Comparison of ENCODE assay signal across 1 cellular context in the genomic region with DNA sequence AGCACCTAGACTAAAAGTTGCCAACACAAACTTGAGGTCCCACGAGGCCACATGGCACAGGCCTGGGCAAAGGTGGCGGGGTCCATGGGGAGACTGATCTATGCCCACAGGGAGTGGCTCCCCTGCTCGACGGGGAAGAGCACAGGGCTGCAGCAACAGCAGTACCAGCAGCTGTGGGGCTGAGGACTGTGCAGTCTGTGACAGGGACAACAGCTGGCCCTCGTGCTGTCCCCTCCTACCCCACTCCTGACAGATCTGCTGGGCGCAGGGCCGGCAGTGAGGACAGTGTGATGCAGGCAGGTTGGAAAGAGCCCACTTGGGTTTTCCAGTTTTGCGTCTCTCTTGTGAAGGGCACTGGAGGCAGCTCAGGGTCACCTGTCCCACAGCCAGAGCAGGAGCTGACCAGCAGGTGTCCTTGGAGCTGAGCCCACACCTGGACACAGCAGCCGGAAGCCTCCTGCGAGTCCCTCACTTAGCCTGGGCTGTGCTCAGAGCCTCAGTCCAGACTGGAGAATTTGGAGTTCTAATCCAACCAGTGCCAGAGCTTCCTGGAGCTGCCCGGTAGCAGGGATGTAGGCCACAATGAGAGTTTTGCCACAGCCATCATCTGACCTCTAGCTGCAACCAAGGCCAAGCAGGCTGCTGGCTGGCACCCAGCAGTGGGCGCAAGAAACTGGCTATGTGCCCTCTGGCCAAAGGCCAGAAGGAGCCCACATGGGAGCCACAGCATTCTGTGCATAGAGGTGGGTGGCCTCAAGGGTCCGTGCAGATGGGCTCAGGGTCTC.
TF ChIP-seq lines count a peak whose summit lies in the region.

No MANE protein-coding gene starts in this region.

TF ChIP-seq in HCT116, 20 proteins besides CTCF, POLR2A, EP300 and RAD21:
- no peak for TF ChIP-seq SIN3A (IDR thresholded peaks at IDR 0.05; ENCODE audit: low read depth)
- no peak for TF ChIP-seq EZH2phosphoT487 (IDR thresholded peaks at IDR 0.05; ENCODE audit: borderline replicate concordance)
- no peak for TF ChIP-seq JUND (IDR thresholded peaks at IDR 0.05)
- TF ChIP-seq CBX3 (IDR thresholded peaks at IDR 0.05; ENCODE audit: low read depth) = no peak
- TF ChIP-seq ZNF274 (IDR thresholded peaks at IDR 0.05; ENCODE audit: low read depth, low read length) = no peak
- TF ChIP-seq, protein P1, sequence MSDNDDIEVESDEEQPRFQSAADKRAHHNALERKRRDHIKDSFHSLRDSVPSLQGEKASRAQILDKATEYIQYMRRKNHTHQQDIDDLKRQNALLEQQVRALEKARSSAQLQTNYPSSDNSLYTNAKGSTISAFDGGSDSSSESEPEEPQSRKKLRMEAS (IDR thresholded peaks at IDR 0.05) = no peak
- no peak for TF ChIP-seq POLR2AphosphoS5 (IDR thresholded peaks at IDR 0.05; ENCODE audit: low read depth, low read length)
- TF ChIP-seq SP1 (IDR thresholded peaks at IDR 0.05; ENCODE audit: low read depth) = no peak
- TF ChIP-seq, protein P2, sequence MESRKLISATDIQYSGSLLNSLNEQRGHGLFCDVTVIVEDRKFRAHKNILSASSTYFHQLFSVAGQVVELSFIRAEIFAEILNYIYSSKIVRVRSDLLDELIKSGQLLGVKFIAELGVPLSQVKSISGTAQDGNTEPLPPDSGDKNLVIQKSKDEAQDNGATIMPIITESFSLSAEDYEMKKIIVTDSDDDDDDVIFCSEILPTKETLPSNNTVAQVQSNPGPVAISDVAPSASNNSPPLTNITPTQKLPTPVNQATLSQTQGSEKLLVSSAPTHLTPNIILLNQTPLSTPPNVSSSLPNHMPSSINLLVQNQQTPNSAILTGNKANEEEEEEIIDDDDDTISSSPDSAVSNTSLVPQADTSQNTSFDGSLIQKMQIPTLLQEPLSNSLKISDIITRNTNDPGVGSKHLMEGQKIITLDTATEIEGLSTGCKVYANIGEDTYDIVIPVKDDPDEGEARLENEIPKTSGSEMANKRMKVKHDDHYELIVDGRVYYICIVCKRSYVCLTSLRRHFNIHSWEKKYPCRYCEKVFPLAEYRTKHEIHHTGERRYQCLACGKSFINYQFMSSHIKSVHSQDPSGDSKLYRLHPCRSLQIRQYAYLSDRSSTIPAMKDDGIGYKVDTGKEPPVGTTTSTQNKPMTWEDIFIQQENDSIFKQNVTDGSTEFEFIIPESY (IDR thresholded peaks at IDR 0.05; ENCODE audit: extremely low read depth, insufficient replicate concordance, low read length) = no peak
- no peak for TF ChIP-seq EZH2 (IDR thresholded peaks at IDR 0.05)
- TF ChIP-seq, protein P3, sequence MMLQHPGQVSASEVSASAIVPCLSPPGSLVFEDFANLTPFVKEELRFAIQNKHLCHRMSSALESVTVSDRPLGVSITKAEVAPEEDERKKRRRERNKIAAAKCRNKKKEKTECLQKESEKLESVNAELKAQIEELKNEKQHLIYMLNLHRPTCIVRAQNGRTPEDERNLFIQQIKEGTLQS (IDR thresholded peaks at IDR 0.05) = no peak
- TF ChIP-seq ELF1 (IDR thresholded peaks at IDR 0.05; ENCODE audit: borderline replicate concordance, low read depth) = no peak
- TF ChIP-seq CEBPB (IDR thresholded peaks at IDR 0.05; ENCODE audit: low read depth) = no peak
- TF ChIP-seq YY1 (IDR thresholded peaks at IDR 0.05; ENCODE audit: extremely low read depth, insufficient replicate concordance, low read depth, low read length) = no peak
- no peak for TF ChIP-seq EGR1 (IDR thresholded peaks at IDR 0.05; ENCODE audit: low read depth)
- no peak for TF ChIP-seq REST (IDR thresholded peaks at IDR 0.05; ENCODE audit: low read depth)
- TF ChIP-seq TCF7L2 (IDR thresholded peaks at IDR 0.05; ENCODE audit: borderline replicate concordance, extremely low read depth, insufficient read depth, insufficient read length) = no peak
